ENCODE assay signal across 15 cellular contexts in the genomic region with DNA sequence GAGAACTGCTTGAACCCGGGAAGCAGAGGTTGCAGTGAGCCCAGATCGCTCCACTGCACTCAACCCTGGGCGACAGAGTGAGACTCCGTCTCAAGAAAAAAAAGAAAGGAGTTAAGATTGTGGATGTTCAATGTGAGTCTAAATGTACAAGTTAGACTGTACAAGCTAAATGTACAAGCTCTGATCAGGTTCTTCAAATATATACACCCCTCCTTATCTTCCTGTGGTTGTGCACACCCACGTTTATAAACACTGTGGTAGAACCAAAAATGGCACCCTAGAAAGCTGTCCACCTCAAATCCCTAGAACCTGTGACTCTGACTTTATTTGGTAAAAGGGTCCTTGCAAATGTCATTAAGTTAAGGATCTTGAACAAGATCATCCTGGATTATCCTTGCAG. TPM values are rescaled to one million over a fixed set of nuclear protein-coding genes. Genes with fewer than 3 reads are reported as not detected.
DNase-seq lines count a peak whose midpoint lies in the region; ATAC-seq lines count a peak whose summit lies in the region.
"Had no signal": no experiment of that assay in that cellular context is flagged by ENCODE, and none has a peak within 500 bp of the region (broad histone marks: within the 10 kb centered on the region; RNA-seq: fewer than 3 reads in every experiment).

No MANE protein-coding gene starts in this region.

- H4K91ac ChIP-seq in trophoblast cell (ENCODE audit: low read depth, low read length) = no peak overlapping the region

- peaks cover 3% of the 10 kb centered on the region for H3K79me1 ChIP-seq in trophoblast cell (ENCODE audit: low read length)

- H3K79me2 ChIP-seq in trophoblast cell (ENCODE audit: control insufficient read depth, insufficient read depth, low read length, poor library complexity) = no peaks in the 10 kb centered on the region

- peaks cover 41% of the 10 kb centered on the region for H3K4me1 Mint-ChIP-seq in activated naive CD4-positive, alpha-beta T cell treated with anti-CD3 and anti-CD28 coated beads, Interleukin-2, amount 50 U/mL, for 24 hours
- H3K4me1 Mint-ChIP-seq in T-helper 17 cell = peaks cover 39% of the 10 kb centered on the region

- H3K9me3 ChIP-seq in T-helper 17 cell (ENCODE audit: control insufficient read depth, low read length, poor library complexity, severe bottlenecking) = no peaks in the 10 kb centered on the region
- H3K9me3 ChIP-seq in trophoblast cell (ENCODE audit: insufficient read depth, low read depth, low read length) = no peaks in the 10 kb centered on the region

- no peak overlapping the region for H2BK120ac ChIP-seq in trophoblast cell (ENCODE audit: insufficient read depth, low read length, poor library complexity)

- H3K27ac ChIP-seq in trophoblast cell (ENCODE audit: low read depth, low read length) = no peak overlapping the region
- H3K27ac ChIP-seq: 22Rv1, HL-60 had no signal

- H3K36me3 ChIP-seq in trophoblast cell (ENCODE audit: control insufficient read depth in 1 of 2, insufficient read depth in 2 of 2, low read length in 2 of 2) = no peaks in the 10 kb centered on the region

- H3K4me2 ChIP-seq in trophoblast cell (ENCODE audit: low read length) = no peak overlapping the region

- H3K4me3 ChIP-seq in trophoblast cell (ENCODE audit: low read depth, low read length) = no peak overlapping the region

- no peak overlapping the region for H3K14ac ChIP-seq in trophoblast cell (ENCODE audit: low read length)

- no peak overlapping the region for H4K12ac ChIP-seq in trophoblast cell (ENCODE audit: low read depth, low read length)

- H3K4ac ChIP-seq in trophoblast cell (ENCODE audit: low read depth, low read length) = no peak overlapping the region

- no peak overlapping the region for H3K18ac ChIP-seq in trophoblast cell (ENCODE audit: low read length)

- H4K8ac ChIP-seq in trophoblast cell (ENCODE audit: low read depth, low read length) = no peak overlapping the region

- peak overlapping the region; percentile 12 for H3K27ac Mint-ChIP-seq in activated naive CD4-positive, alpha-beta T cell treated with anti-CD3 and anti-CD28 coated beads, Interleukin-2, amount 50 U/mL, for 24 hours
- peak overlapping the region; percentile 100 for H3K27ac Mint-ChIP-seq in T-helper 17 cell
- H3K27ac Mint-ChIP-seq: CD14-positive monocyte, HFFc6 had no signal

- H3K9me3 Mint-ChIP-seq in activated naive CD4-positive, alpha-beta T cell treated with anti-CD3 and anti-CD28 coated beads, Interleukin-2, amount 50 U/mL, for 24 hours = no peaks in the 10 kb centered on the region

- H3K9ac ChIP-seq in trophoblast cell (ENCODE audit: low read length) = no peak overlapping the region

- no peak overlapping the region for H2AFZ ChIP-seq in trophoblast cell (ENCODE audit: insufficient read depth, low read length, poor library complexity)

- H3K23ac ChIP-seq in trophoblast cell (ENCODE audit: low read length) = no peak overlapping the region

- H2BK12ac ChIP-seq in trophoblast cell (ENCODE audit: low read length) = peak overlapping the region; percentile 30

- no peaks in the 10 kb centered on the region for H3K27me3 Mint-ChIP-seq in activated naive CD4-positive, alpha-beta T cell treated with anti-CD3 and anti-CD28 coated beads, Interleukin-2, amount 50 U/mL, for 24 hours
- H3K27me3 Mint-ChIP-seq in T-helper 17 cell = no peaks in the 10 kb centered on the region

- H3K27me3 ChIP-seq in trophoblast cell (ENCODE audit: insufficient read depth, low read length) = no peaks in the 10 kb centered on the region

- peaks cover 7 to 8% of the 10 kb centered on the region in 2 experiments for H3K4me1 ChIP-seq in trophoblast cell (ENCODE audit: control insufficient read depth in 1 of 2, insufficient read depth in 2 of 2, low read length in 2 of 2)

- no peak for ATAC-seq in T-helper 17 cell

- WGBS in trophoblast cell (ENCODE audit: extremely low coverage, insufficient coverage, insufficient read length) = no CpG with 5 or more reads among the region's 5 CpGs

- H2BK5ac ChIP-seq in trophoblast cell (ENCODE audit: low read depth, low read length, poor library complexity) = no peak overlapping the region

- H3K36me3 Mint-ChIP-seq in activated naive CD4-positive, alpha-beta T cell treated with anti-CD3 and anti-CD28 coated beads, Interleukin-2, amount 50 U/mL, for 24 hours = no peaks in the 10 kb centered on the region
- H3K36me3 Mint-ChIP-seq in T-helper 17 cell (ENCODE audit: low read depth) = peaks cover 3% of the 10 kb centered on the region

- H3K4me3 Mint-ChIP-seq in activated naive CD4-positive, alpha-beta T cell treated with anti-CD3 and anti-CD28 coated beads, Interleukin-2, amount 50 U/mL, for 24 hours = no peak overlapping the region
- H3K4me3 Mint-ChIP-seq in T-helper 17 cell = no peak overlapping the region
- H3K4me3 Mint-ChIP-seq: CD14-positive monocyte, HFFc6 had no signal

- no peak for DNase-seq in activated naive CD4-positive, alpha-beta T cell (lab: John Stamatoyannopoulos, UW)
- DNase-seq in NCI-H82 (lab: John Stamatoyannopoulos, UW) (peak; percentile 89), T-helper 17 cell (no peak), trophoblast cell (no peak), NCI-H446 (lab: John Stamatoyannopoulos, UW) (no peak), SW480 (ENCODE audit: low spot score) (no peak), NCI-H2081 (lab: John Stamatoyannopoulos, UW) (no peak)
- DNase-seq: DND-41, GDM1, HCEC 1CT, HFFc6 had no signal

- H2AK5ac ChIP-seq in trophoblast cell (ENCODE audit: low read length) = peak overlapping the region; percentile 26

RNA-seq across cellular contexts. Expression of gene RANBP9, which starts 11.2 kb away (rescaled TPM):
- total RNA-seq in T-helper 17 cell = 10 to 100 TPM; 74.4 to 99.9 TPM
- polyA plus RNA-seq in trophoblast cell (2013) = 37.3 TPM in 2 replicates
